34 cellular contexts compared by ENCODE assay signal in the genomic region with DNA sequence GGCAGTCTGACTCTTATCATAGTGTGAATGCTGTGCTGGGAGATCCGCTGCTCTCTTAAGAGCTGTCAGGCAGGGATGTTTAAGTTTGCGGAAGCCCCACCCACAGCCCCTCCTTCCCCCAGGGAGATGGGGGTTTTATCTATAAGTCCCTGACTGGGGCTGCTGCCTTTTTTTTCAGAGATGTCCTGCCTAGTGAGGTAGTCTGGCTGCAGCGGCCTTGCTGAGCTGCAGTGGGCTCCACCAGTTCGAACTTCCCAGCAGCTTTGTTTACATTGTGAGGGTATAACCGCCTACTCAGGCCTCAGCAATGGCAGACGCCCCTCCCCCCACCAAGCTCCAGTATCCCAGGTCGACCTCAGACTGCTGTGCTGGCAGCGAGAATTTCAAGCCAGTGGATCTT.
"Had no signal": no experiment of that assay in that cellular context is flagged by ENCODE, and none has a peak within 500 bp of the region (broad histone marks: within the 10 kb centered on the region; RNA-seq: fewer than 3 reads in every experiment).

No MANE protein-coding gene starts in this region.

- H3K27me3 ChIP-seq: cardiac muscle cell, MG63, Peyer's patch had no signal

- H3K4me1 Mint-ChIP-seq: activated CD4-positive, alpha-beta memory T cell treated with anti-CD3 and anti-CD28 coated beads, Interleukin-2, amount 10 ng/mL, durations not matched to agents 7 days and 5 days; activated CD8-positive, alpha-beta memory T cell treated with anti-CD3 and anti-CD28 coated beads, Interleukin-2, amount 10 ng/mL, durations not matched to agents 7 days and 5 days; activated naive CD8-positive, alpha-beta T cell treated with anti-CD3 and anti-CD28 coated beads for 36 hours; activated T-helper 17 cell treated with anti-CD3 and anti-CD28 coated beads, Interleukin-2, amount 50 U/mL, for 72 hours; central memory CD8-positive, alpha-beta T cell had no signal

- H3K4me1 ChIP-seq: Peyer's patch had no signal

- H3K4me3 ChIP-seq: cardiac muscle cell, MG63, Peyer's patch had no signal

- H3K36me3 ChIP-seq: cardiac muscle cell, MG63, Peyer's patch had no signal

- H3K27ac ChIP-seq: cardiac muscle cell, Peyer's patch had no signal

- H3K4me3 Mint-ChIP-seq: activated CD4-positive, alpha-beta memory T cell treated with anti-CD3 and anti-CD28 coated beads, Interleukin-2, amount 10 ng/mL, durations not matched to agents 7 days and 5 days; activated CD8-positive, alpha-beta memory T cell treated with anti-CD3 and anti-CD28 coated beads, Interleukin-2, amount 10 ng/mL, durations not matched to agents 7 days and 5 days; activated naive CD8-positive, alpha-beta T cell treated with anti-CD3 and anti-CD28 coated beads for 36 hours; activated T-cell treated with anti-CD3 and anti-CD28 coated beads, Interleukin-2, amount 50 U/mL, for 72 hours; activated T-helper 17 cell treated with anti-CD3 and anti-CD28 coated beads, Interleukin-2, amount 50 U/mL, for 72 hours; central memory CD8-positive, alpha-beta T cell had no signal

- DNase-seq: activated CD4-positive, alpha-beta memory T cell treated with anti-CD3 and anti-CD28 coated beads, Interleukin-2, amount 10 ng/mL, durations not matched to agents 7 days and 5 days; activated CD4-positive, alpha-beta T cell treated with anti-CD3 and anti-CD28 coated beads for 48 hours; activated CD4-positive, CD25-positive, alpha-beta regulatory T cell treated with anti-CD3 and anti-CD28 coated beads, Interleukin-2, amount 50 U/mL, for 72 hours; activated CD8-positive, alpha-beta memory T cell treated with anti-CD3 and anti-CD28 coated beads for 24 hours; activated CD8-positive, alpha-beta memory T cell treated with anti-CD3 and anti-CD28 coated beads, Interleukin-2, amount 10 ng/mL, durations not matched to agents 7 days and 5 days; activated CD8-positive, alpha-beta memory T cell treated with anti-CD3 and anti-CD28 coated beads, Interleukin-2, amount 50 U/mL, for 48 hours; activated effector memory CD4-positive, alpha-beta T cell treated with anti-CD3 and anti-CD28 coated beads, Interleukin-2, amount 50 U/mL, for 16 hours; activated naive CD4-positive, alpha-beta T cell; activated naive CD4-positive, alpha-beta T cell treated with anti-CD3 and anti-CD28 coated beads, Interleukin-2, amount 50 U/mL, for 16 hours; activated naive CD8-positive, alpha-beta T cell treated with anti-CD3 and anti-CD28 coated beads for 36 hours; activated T-cell treated with anti-CD3 and anti-CD28 coated beads, Interleukin-2, amount 50 U/mL, for 1 hour; activated T-cell treated with anti-CD3 and anti-CD28 coated beads, Interleukin-2, amount 50 U/mL, for 72 hours; amniotic stem cell; aorta; Kasumi-1; MG63; NCI-H1048; NCI-H1105 treated with DMSO at 0.1 percent for 48 hours; NCI-H1436; NCI-H1694 treated with DMSO at 0.1 percent for 48 hours; NCI-H2029; NCI-H345; NCI-H524 treated with DMSO at 0.1 percent for 48 hours; PC-3; Peyer's patch; RPMI8226; SIG-M5; SW 1271; T-helper 1 cell; T-helper 2 cell; T1000 had no signal

- H3K27ac Mint-ChIP-seq: activated CD4-positive, alpha-beta memory T cell treated with anti-CD3 and anti-CD28 coated beads, Interleukin-2, amount 10 ng/mL, durations not matched to agents 7 days and 5 days; activated CD8-positive, alpha-beta memory T cell treated with anti-CD3 and anti-CD28 coated beads, Interleukin-2, amount 10 ng/mL, durations not matched to agents 7 days and 5 days; activated naive CD8-positive, alpha-beta T cell treated with anti-CD3 and anti-CD28 coated beads for 36 hours; activated T-cell treated with anti-CD3 and anti-CD28 coated beads, Interleukin-2, amount 50 U/mL, for 72 hours; activated T-helper 17 cell treated with anti-CD3 and anti-CD28 coated beads, Interleukin-2, amount 50 U/mL, for 72 hours had no signal

- H3K27me3 Mint-ChIP-seq: activated naive CD8-positive, alpha-beta T cell treated with anti-CD3 and anti-CD28 coated beads for 36 hours had no signal
